1 cellular context compared by ENCODE assay signal in the genomic region with DNA sequence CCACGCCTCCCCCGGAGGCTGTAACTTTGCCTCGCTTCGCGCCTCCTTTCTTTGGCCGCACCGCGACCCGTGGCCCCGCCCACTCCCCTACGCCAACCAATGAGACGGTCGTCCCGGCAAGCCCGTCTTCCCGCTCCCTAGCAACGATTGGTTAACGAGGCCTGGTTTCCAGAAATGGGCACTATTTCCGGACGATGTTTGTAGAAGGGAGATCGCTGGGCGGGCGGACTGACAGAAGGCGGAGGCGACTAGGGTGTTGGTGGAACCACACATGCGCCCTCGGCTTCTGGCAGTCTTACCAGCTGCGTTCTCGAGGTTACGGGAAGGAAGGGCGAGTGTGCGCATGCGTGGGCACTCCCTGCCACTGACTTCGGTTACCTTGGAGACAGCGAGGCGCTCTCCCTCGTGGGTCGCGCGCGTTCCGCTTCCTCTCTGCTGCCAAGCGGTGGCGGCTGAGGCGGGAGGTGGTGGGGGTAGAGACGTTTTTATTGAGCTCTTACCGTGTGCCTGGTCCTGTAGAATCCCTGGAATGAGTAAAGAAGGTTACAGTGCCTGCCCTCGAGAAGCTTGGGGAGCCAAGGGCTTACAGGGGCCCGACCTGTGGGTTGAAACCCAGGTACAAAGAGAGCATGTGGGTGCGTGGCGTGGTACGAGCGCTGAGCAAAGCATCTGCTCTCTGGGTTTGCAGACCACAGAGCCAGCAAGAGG.
TF ChIP-seq lines count a peak whose summit lies in the region.

No MANE protein-coding gene starts in this region.

TF ChIP-seq in IMR-90, 13 proteins besides CTCF, POLR2A, EP300 and RAD21 (continued from another document):
- peak; percentile 100 for TF ChIP-seq ELK1 (IDR thresholded peaks at IDR 0.05; ENCODE audit: borderline replicate concordance, low read depth, low read length)
- peak; percentile 18 for TF ChIP-seq RCOR1 (IDR thresholded peaks at IDR 0.05; ENCODE audit: insufficient replicate concordance, low read length)
- no peak for TF ChIP-seq CHD1 (IDR thresholded peaks at IDR 0.05; ENCODE audit: low read depth, low read length)
- TF ChIP-seq, protein P1, sequence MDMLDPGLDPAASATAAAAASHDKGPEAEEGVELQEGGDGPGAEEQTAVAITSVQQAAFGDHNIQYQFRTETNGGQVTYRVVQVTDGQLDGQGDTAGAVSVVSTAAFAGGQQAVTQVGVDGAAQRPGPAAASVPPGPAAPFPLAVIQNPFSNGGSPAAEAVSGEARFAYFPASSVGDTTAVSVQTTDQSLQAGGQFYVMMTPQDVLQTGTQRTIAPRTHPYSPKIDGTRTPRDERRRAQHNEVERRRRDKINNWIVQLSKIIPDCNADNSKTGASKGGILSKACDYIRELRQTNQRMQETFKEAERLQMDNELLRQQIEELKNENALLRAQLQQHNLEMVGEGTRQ (IDR thresholded peaks at IDR 0.05; ENCODE audit: low read depth, low read length) = peak; percentile 6; the same call in 1 of the 2 replicates
- no peak for TF ChIP-seq NFE2L2 (IDR thresholded peaks at IDR 0.05; ENCODE audit: low read depth, low read length)
- no peak for TF ChIP-seq FOS (IDR thresholded peaks at IDR 0.05; ENCODE audit: low read depth, low read length)
- TF ChIP-seq MAZ (IDR thresholded peaks at IDR 0.05; ENCODE audit: borderline replicate concordance, low read depth, low read length) = no peak
- TF ChIP-seq MXI1 (IDR thresholded peaks at IDR 0.05; ENCODE audit: borderline replicate concordance, low read depth, low read length) = peak; percentile 100
- no peak for TF ChIP-seq SMC3 (IDR thresholded peaks at IDR 0.05; ENCODE audit: low read depth, low read length)
- no peak for TF ChIP-seq MAFK (IDR thresholded peaks at IDR 0.05; ENCODE audit: low read depth, low read length)
- TF ChIP-seq CEBPB (IDR thresholded peaks at IDR 0.05; ENCODE audit: low read depth, low read length) = no peak
